1 cellular context compared by ENCODE assay signal in genomic region chrX:68832101-68832416, GRCh38.
TF ChIP-seq lines count a peak whose summit lies in the region.

No MANE protein-coding gene starts in this region.

TF ChIP-seq in GM23338, 12 proteins besides CTCF, POLR2A, EP300 and RAD21 (continued from another document):
- TF ChIP-seq REST (IDR thresholded peaks at IDR 0.05; ENCODE audit: unreplicated experiment) (no peak), ZNF331 (CRISPR knock-in tag; IDR thresholded peaks at IDR 0.05; ENCODE audit: low read depth) (no peak), STAT1 (IDR thresholded peaks at IDR 0.05; ENCODE audit: unreplicated experiment) (no peak), EZH2 (IDR thresholded peaks at IDR 0.05; ENCODE audit: low read depth, unreplicated experiment) (no peak)
